14 cellular contexts compared by ENCODE assay signal in the genomic region with DNA sequence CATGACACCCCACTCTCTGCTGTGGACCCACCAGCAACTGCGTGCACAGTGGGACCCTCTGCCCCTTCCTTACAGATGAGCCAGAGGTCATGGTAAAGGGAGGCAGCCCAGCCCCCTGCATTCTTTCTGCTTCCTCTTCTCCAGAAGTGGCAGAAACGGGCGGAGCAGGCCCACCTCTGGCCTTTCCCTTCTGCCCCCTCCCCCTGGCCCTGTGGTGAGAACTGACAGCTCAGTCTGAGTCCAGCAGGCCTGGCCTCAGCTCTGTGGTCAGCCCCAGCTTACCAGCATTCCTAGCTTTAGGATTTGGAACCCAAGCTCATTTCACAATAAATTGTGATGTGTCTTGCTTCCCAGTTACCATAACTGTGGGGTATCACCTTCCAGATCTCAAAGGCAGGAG. TPM values are rescaled to one million over a fixed set of nuclear protein-coding genes. Genes with fewer than 3 reads are reported as not detected.
DNase-seq lines count a peak whose midpoint lies in the region; ATAC-seq and TF ChIP-seq lines count a peak whose summit lies in the region.
"Had no signal": no experiment of that assay in that cellular context is flagged by ENCODE, and none has a peak within 500 bp of the region (broad histone marks: within the 10 kb centered on the region; RNA-seq: fewer than 3 reads in every experiment).

No MANE protein-coding gene starts in this region.

- H3K9me3 Mint-ChIP-seq in CD4-positive, alpha-beta T cell: no peaks in the 10 kb centered on the region
- H3K9me3 Mint-ChIP-seq in nephron: no peaks in the 10 kb centered on the region
- H3K9me3 Mint-ChIP-seq: stimulated activated naive B cell treated with anti-CD40 and anti-IgM and Interleukin-4, amounts not matched to agents 10 μg/mL and 1 μg/mL and 100 μg/mL, for 72 hours had no signal

- no peak overlapping the region for H3K27ac Mint-ChIP-seq in CD4-positive, alpha-beta T cell
- H3K27ac Mint-ChIP-seq in nephron: no peak overlapping the region
- H3K27ac Mint-ChIP-seq: stimulated activated naive B cell treated with anti-CD40 and anti-IgM and Interleukin-4, amounts not matched to agents 10 μg/mL and 1 μg/mL and 100 μg/mL, for 72 hours had no signal

- peaks cover 25% of the 10 kb centered on the region for H3K4me1 Mint-ChIP-seq in CD4-positive, alpha-beta T cell (ENCODE audit: low read depth)
- peaks cover 33% of the 10 kb centered on the region for H3K4me1 Mint-ChIP-seq in nephron

- no peak overlapping the region for H3K27ac ChIP-seq in CD4-positive, alpha-beta T cell (ENCODE audit: low read depth, low read length)
- H3K27ac ChIP-seq: C4-2B had no signal

- POLR2A ChIA-PET in CD4-positive, alpha-beta T cell (lab: Charles Lee): no interaction called here

- ATAC-seq in CD4-positive, alpha-beta T cell (ENCODE audit: poor library complexity): no peak
- no peak for ATAC-seq in HG03521 (IDR thresholded peaks at IDR 0.05; ENCODE audit: unreplicated experiment)
- ATAC-seq: stimulated activated naive B cell treated with anti-CD40 and anti-IgM and Interleukin-4, amounts not matched to agents 10 μg/mL and 1 μg/mL and 100 μg/mL, for 72 hours had no signal

- peaks cover 15% of the 10 kb centered on the region for H3K36me3 Mint-ChIP-seq in CD4-positive, alpha-beta T cell (ENCODE audit: low read depth)
- H3K36me3 Mint-ChIP-seq in nephron (ENCODE audit: low read depth): no peaks in the 10 kb centered on the region

- no peak for DNase-seq in CD4-positive, alpha-beta T cell
- DNase-seq in LHCN-M2 (ENCODE audit: low read depth) (peak; percentile 94), dedifferentiated amniotic fluid mesenchymal stem cell (ENCODE audit: extremely low spot score) (peak; percentile 44), NCI-H82 treated with DMSO at 0.1 percent for 48 hours (lab: John Stamatoyannopoulos, UW; ENCODE audit: unreplicated experiment) (no peak), cerebellar nuclear complex (lab: John Stamatoyannopoulos, UW) (no peak)
- DNase-seq in stimulated activated CD4-positive, alpha-beta T cell treated with anti-CD3 and anti-CD28 coated beads, Interleukin-4, amount 100 ng/mL, for 24 hours: no peak
- DNase-seq: activated CD4-positive, CD25-positive, alpha-beta regulatory T cell treated with anti-CD3 and anti-CD28 coated beads, Interleukin-2, amount 50 U/mL, for 72 hours; GDM1; NCI-H1092 treated with DMSO at 0.1 percent for 48 hours; stimulated activated CD4-positive, alpha-beta T cell treated with anti-CD3 and anti-CD28 coated beads, Interleukin-4, amount 100 ng/mL, for 4 hours; stimulated activated naive B cell treated with anti-CD40 and anti-IgM and Interleukin-4, amounts not matched to agents 10 μg/mL and 1 μg/mL and 100 μg/mL, for 72 hours had no signal

- intact Hi-C loops in CD4-positive, alpha-beta T cell (cut with DNase I, micrococcal nuclease): no loop called here

- no peaks in the 10 kb centered on the region for H3K9me3 ChIP-seq in CD4-positive, alpha-beta T cell (ENCODE audit: control insufficient read depth, low read length)

- H3K4me3 Mint-ChIP-seq in CD4-positive, alpha-beta T cell: peak overlapping the region; percentile 60
- H3K4me3 Mint-ChIP-seq in nephron: peak overlapping the region in 2 of 3 experiments; percentile 29 to 50
- H3K4me3 Mint-ChIP-seq: stimulated activated naive B cell treated with anti-CD40 and anti-IgM and Interleukin-4, amounts not matched to agents 10 μg/mL and 1 μg/mL and 100 μg/mL, for 72 hours had no signal

- no peaks in the 10 kb centered on the region for H3K27me3 Mint-ChIP-seq in CD4-positive, alpha-beta T cell
- H3K27me3 Mint-ChIP-seq in nephron (ENCODE audit: low read depth): no peaks in the 10 kb centered on the region
- H3K27me3 Mint-ChIP-seq: stimulated activated naive B cell treated with anti-CD40 and anti-IgM and Interleukin-4, amounts not matched to agents 10 μg/mL and 1 μg/mL and 100 μg/mL, for 72 hours had no signal

- no peaks in the 10 kb centered on the region for H3K27me3 ChIP-seq in CD4-positive, alpha-beta T cell (ENCODE audit: control insufficient read depth, insufficient read depth, low read length)

- no peak for TF ChIP-seq CTCF in CD4-positive, alpha-beta T cell (IDR thresholded peaks at IDR 0.05)
- TF ChIP-seq CTCF in nephron (IDR thresholded peaks at IDR 0.05; ENCODE audit: unreplicated experiment in 3 of 3): no peak

- CTCF ChIA-PET in CD4-positive, alpha-beta T cell (lab: Charles Lee): interaction anchor here (0.8 to 0.9 kb wide), 2 partner anchors 12 to 62 kb away, joined by 3 read pairs; no protein-coding TSS in a partner anchor

RNA-seq across cellular contexts. Expression of gene ANKRD11, which starts 4.8 kb away (rescaled TPM):
- total RNA-seq in CD4-positive, alpha-beta T cell: 100 to 1,000 TPM; 200 to 211 TPM
- 44.6 and 63.4 TPM in 2 replicates for total RNA-seq in LHCN-M2 (2014; rRNA removed)
- polyA plus RNA-seq in LHCN-M2 (2012): 57.6 TPM

RNA-seq across cellular contexts. Expression of gene SPG7, which starts 13.1 kb away (rescaled TPM):
- total RNA-seq in CD4-positive, alpha-beta T cell: 100 to 1,000 TPM; 163 to 167 TPM
- total RNA-seq in LHCN-M2 (2014; rRNA removed): 195 and 211 TPM in 2 replicates
- polyA plus RNA-seq in LHCN-M2 (2012): 53.9 TPM

Comparison
In these comparisons a context has a peak if more than half of its experiments do, and no peak if none do; other contexts are left out.
1. DNase-seq: peak in LHCN-M2 (single experiment) and dedifferentiated amniotic fluid mesenchymal stem cell (single experiment); none in CD4-positive, alpha-beta T cell (0 of 10), NCI-H82 treated with DMSO at 0.1 percent for 48 hours (single experiment), stimulated activated CD4-positive, alpha-beta T cell treated with anti-CD3 and anti-CD28 coated beads, Interleukin-4, amount 100 ng/mL, for 24 hours (single experiment) and cerebellar nuclear complex (0 of 2).